8 cellular contexts compared by ENCODE assay signal in the genomic region with DNA sequence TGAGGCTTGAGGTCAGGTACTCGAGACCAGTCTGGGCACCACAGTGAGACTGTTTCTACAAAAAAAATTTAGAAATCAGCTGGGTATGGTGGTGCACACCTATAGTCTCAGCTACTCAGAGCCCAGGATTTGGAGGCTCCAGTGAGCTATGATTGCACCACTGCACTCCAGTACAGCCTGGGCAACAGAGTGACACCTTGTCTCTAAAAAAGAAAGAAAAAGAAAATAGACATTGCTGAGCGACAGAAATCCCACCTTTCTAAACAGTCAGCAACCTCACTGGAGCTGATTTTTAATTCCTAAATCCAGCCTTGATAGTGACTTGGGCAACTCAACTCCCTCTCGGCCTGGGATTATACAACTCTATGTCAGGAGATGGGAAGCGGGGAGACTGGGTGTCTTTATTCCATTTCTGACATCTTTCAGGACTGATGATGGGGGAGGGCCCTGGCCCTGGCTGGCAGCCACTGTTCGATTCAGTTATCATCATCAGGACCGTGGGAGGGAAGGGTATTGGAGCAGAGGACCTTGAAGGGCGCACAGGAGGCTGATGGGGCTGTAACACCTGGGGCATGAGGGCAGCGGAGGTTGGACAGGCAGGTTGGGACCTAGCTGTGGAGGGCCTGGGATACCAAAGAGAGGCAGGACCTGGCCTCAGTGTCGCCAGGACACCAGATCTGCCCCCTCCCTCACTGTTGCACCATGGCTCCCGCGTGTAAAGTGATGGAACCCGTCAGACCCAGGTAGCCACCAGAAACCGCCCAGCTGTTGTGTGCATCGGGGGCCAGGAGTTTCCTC. TPM values are rescaled to one million over a fixed set of nuclear protein-coding genes. Genes with fewer than 3 reads are reported as not detected.
DNase-seq lines count a peak whose midpoint lies in the region; TF ChIP-seq lines count a peak whose summit lies in the region.

No MANE protein-coding gene starts in this region.

- H3K27me3 Mint-ChIP-seq in T-helper 2 cell treated with Interferon-gamma antibody and Interleukin-4, amounts not matched to agents 5 μg/mL and 100 μg/mL, for 36 hours (ENCODE audit: low read depth) = no peaks in the 10 kb centered on the region

- TF ChIP-seq RAD21 in liver (IDR thresholded peaks at IDR 0.05) = no peak

- peaks cover 29% of the 10 kb centered on the region for H3K4me1 Mint-ChIP-seq in T-helper 2 cell treated with Interferon-gamma antibody and Interleukin-4, amounts not matched to agents 5 μg/mL and 100 μg/mL, for 36 hours (ENCODE audit: low read depth)

- H3K4me3 ChIP-seq in liver (ENCODE audit: low read depth in 1 of 3, low read length in 3 of 3) (peak overlapping the region in 2 of 3 donors; percentile 66), thymus (ENCODE audit: low read length) (peak overlapping the region; percentile 84)

- H3K4me1 ChIP-seq in liver (ENCODE audit: control insufficient read depth in 4 of 4, insufficient read depth in 4 of 4, low read length in 3 of 4) (peaks cover 3 to 14% (median 11%) of the 10 kb centered on the region in 4 donors), thymus (ENCODE audit: control insufficient read depth, insufficient read depth, low read length) (peaks cover 16% of the 10 kb centered on the region)

- DNase-seq in T-helper 2 cell treated with Interferon-gamma antibody and Interleukin-4, amounts not matched to agents 5 μg/mL and 100 μg/mL, for 36 hours (ENCODE audit: low spot score) = no peak
- DNase-seq in T-helper 2 cell (no peak), NCI-H748 treated with DMSO at 0.1 percent for 48 hours (lab: John Stamatoyannopoulos, UW) (no peak), GF-D8 (lab: John Stamatoyannopoulos, UW) (no peak), HEK293T (ENCODE audit: extremely low spot score) (no peak)

- H3K27ac ChIP-seq in angular gyrus (ENCODE audit: low read depth, low read length) (peak overlapping the region; percentile 95), liver (ENCODE audit: low read depth in 1 of 2, low read length in 2 of 2) (peak overlapping the region; percentile 72 to 97), thymus (ENCODE audit: low read depth) (peak overlapping the region; percentile 94)

- H3K9ac ChIP-seq in liver (ENCODE audit: low read depth in 1 of 2, low read length in 2 of 2) = no peak overlapping the region

- POLR2A ChIA-PET in HEK293T (lab: Yijun Ruan, JAX) = interaction anchor here (0.8 to 3.4 kb wide), 15 partner anchors 10 to 150 kb away, joined by 3 to 21 read pairs (median 5); partner anchors contain the start of genes HSPB1 and YWHAG

- H3K36me3 Mint-ChIP-seq in T-helper 2 cell treated with Interferon-gamma antibody and Interleukin-4, amounts not matched to agents 5 μg/mL and 100 μg/mL, for 36 hours (ENCODE audit: low read depth) = peaks cover 6% of the 10 kb centered on the region

- peak overlapping the region; percentile 85 for H3K4me3 Mint-ChIP-seq in T-helper 2 cell treated with Interferon-gamma antibody and Interleukin-4, amounts not matched to agents 5 μg/mL and 100 μg/mL, for 36 hours

- WGBS in liver = 61% methylated on average over 14 of the region's 14 CpGs
- 62% methylated on average over 14 of the region's 14 CpGs for WGBS in thymus

- no peaks in the 10 kb centered on the region for H3K9me3 Mint-ChIP-seq in T-helper 2 cell treated with Interferon-gamma antibody and Interleukin-4, amounts not matched to agents 5 μg/mL and 100 μg/mL, for 36 hours

- no peaks in the 10 kb centered on the region for H3K9me3 ChIP-seq in liver (ENCODE audit: control insufficient read depth in 4 of 4, low read length in 3 of 4)
- no peaks in the 10 kb centered on the region for H3K9me3 ChIP-seq in thymus (ENCODE audit: control insufficient read depth)

- H3K27me3 ChIP-seq in liver (ENCODE audit: control insufficient read depth in 4 of 4, insufficient read depth in 4 of 4, low read length in 3 of 4) (no peaks in the 10 kb centered on the region), thymus (ENCODE audit: control insufficient read depth, insufficient read depth) (no peaks in the 10 kb centered on the region)

- H3K36me3 ChIP-seq in liver (ENCODE audit: control insufficient read depth in 4 of 4, insufficient read depth in 3 of 4, low read depth in 1 of 4, low read length in 3 of 4) (no peaks in the 10 kb centered on the region), thymus (ENCODE audit: control insufficient read depth, insufficient read depth) (no peaks in the 10 kb centered on the region)

- H3K27ac Mint-ChIP-seq in T-helper 2 cell treated with Interferon-gamma antibody and Interleukin-4, amounts not matched to agents 5 μg/mL and 100 μg/mL, for 36 hours = peak overlapping the region; percentile 99

- CTCF ChIA-PET in HEK293T (lab: Yijun Ruan, JAX) = interaction anchor here (0.7 to 1.3 kb wide), 2 partner anchors 28 to 142 kb away, joined by 3 read pairs; no protein-coding TSS in a partner anchor

- no peak for TF ChIP-seq CTCF in liver (IDR thresholded peaks at IDR 0.05; ENCODE audit: low read depth, low read length, missing input control)

TF ChIP-seq in liver, 16 proteins besides CTCF, POLR2A, EP300 and RAD21 (continues in another document):
- TF ChIP-seq NR2F2 (IDR thresholded peaks at IDR 0.05) (no peak), ATF3 (IDR thresholded peaks at IDR 0.05) (no peak), GABPA (IDR thresholded peaks at IDR 0.05 in 1 of 2, conservative IDR thresholded peaks at IDR 0.05 in 1 of 2) (no peak), JUND (IDR thresholded peaks at IDR 0.05) (no peak), TAF1 (conservative IDR thresholded peaks at IDR 0.05) (no peak)
- TF ChIP-seq, protein P1, sequence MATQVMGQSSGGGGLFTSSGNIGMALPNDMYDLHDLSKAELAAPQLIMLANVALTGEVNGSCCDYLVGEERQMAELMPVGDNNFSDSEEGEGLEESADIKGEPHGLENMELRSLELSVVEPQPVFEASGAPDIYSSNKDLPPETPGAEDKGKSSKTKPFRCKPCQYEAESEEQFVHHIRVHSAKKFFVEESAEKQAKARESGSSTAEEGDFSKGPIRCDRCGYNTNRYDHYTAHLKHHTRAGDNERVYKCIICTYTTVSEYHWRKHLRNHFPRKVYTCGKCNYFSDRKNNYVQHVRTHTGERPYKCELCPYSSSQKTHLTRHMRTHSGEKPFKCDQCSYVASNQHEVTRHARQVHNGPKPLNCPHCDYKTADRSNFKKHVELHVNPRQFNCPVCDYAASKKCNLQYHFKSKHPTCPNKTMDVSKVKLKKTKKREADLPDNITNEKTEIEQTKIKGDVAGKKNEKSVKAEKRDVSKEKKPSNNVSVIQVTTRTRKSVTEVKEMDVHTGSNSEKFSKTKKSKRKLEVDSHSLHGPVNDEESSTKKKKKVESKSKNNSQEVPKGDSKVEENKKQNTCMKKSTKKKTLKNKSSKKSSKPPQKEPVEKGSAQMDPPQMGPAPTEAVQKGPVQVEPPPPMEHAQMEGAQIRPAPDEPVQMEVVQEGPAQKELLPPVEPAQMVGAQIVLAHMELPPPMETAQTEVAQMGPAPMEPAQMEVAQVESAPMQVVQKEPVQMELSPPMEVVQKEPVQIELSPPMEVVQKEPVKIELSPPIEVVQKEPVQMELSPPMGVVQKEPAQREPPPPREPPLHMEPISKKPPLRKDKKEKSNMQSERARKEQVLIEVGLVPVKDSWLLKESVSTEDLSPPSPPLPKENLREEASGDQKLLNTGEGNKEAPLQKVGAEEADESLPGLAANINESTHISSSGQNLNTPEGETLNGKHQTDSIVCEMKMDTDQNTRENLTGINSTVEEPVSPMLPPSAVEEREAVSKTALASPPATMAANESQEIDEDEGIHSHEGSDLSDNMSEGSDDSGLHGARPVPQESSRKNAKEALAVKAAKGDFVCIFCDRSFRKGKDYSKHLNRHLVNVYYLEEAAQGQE (IDR thresholded peaks at IDR 0.05) = no peak

TF ChIP-seq in HEK293T, 16 proteins besides CTCF, POLR2A, EP300 and RAD21:
- TF ChIP-seq CTBP1 (IDR thresholded peaks at IDR 0.05; ENCODE audit: borderline replicate concordance) = no peak

RNA-seq across cellular contexts. Expression of gene HSPB1, which starts 14.7 kb away (rescaled TPM):
- total RNA-seq in liver = 10 to 100 TPM; 25.5 to 39.2 TPM
- polyA plus RNA-seq in liver (100 to 1,000 TPM; 169 to 186 TPM), thymus (1,040 TPM)

RNA-seq across cellular contexts. Expression of gene YWHAG, which starts 41.6 kb away (rescaled TPM):
- total RNA-seq in liver = 10 to 100 TPM; 43.1 to 46.7 TPM
- polyA plus RNA-seq in liver (10 to 100 TPM; 11.6 to 43.9 TPM), thymus (47.1 TPM)
